27 cellular contexts compared by ENCODE assay signal in the genomic region with DNA sequence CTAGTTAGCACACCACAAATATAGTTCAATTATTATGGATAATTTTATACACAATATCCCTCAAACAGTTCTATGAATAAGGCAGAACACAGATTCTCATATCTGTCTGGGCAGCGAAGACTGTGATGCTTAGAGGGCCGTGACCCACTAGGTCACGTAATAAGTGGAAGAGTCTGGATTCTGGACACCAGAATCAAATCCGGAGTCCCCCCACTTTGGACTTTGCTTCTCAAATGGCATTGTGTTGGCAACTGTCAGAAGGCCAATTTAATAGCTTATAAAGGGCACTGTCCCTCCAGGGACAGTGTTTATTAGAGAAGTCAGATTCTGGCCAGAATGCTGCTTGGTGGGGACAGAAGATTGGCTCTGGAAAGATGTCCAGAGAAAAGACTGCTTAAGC. TPM values are rescaled to one million over a fixed set of nuclear protein-coding genes. Genes with fewer than 3 reads are reported as not detected.
DNase-seq lines count a peak whose midpoint lies in the region; ATAC-seq and TF ChIP-seq lines count a peak whose summit lies in the region.
"Had no signal": no experiment of that assay in that cellular context is flagged by ENCODE, and none has a peak within 500 bp of the region (broad histone marks: within the 10 kb centered on the region; RNA-seq: fewer than 3 reads in every experiment).

No MANE protein-coding gene starts in this region.

- TF ChIP-seq CTCF in Caco-2 (IDR thresholded peaks at IDR 0.05; ENCODE audit: insufficient read depth in 1 of 2, low read depth in 1 of 2, low read length in 1 of 2, severe bottlenecking in 1 of 2, unreplicated experiment in 1 of 2) (no peak), progenitor cell of endocrine pancreas (IDR thresholded peaks at IDR 0.05; ENCODE audit: unreplicated experiment) (no peak)

- H3K27me3 Mint-ChIP-seq in activated naive CD4-positive, alpha-beta T cell treated with anti-CD3 and anti-CD28 coated beads, Interleukin-2, amount 50 U/mL, for 24 hours = no peaks in the 10 kb centered on the region
- H3K27me3 Mint-ChIP-seq in Caco-2 (ENCODE audit: insufficient read depth, unreplicated experiment) = no peaks in the 10 kb centered on the region
- no peaks in the 10 kb centered on the region for H3K27me3 Mint-ChIP-seq in effector memory CD8-positive, alpha-beta T cell
- H3K27me3 Mint-ChIP-seq in progenitor cell of endocrine pancreas = peaks cover 17% of the 10 kb centered on the region

- intact Hi-C loops in Caco-2 (cut with micrococcal nuclease; ENCODE audit: unreplicated experiment) = no loop called here

- H3K36me3 ChIP-seq in Caco-2 (ENCODE audit: control insufficient read depth, insufficient read depth, low read length) = no peaks in the 10 kb centered on the region

- POLR2A ChIA-PET in Caco-2 (lab: Charles Lee) = interaction anchor here (0.5 kb wide), 1 partner anchor 222 kb away, joined by 11 read pairs; no protein-coding TSS in a partner anchor

- H3K4me3 ChIP-seq in Caco-2 (ENCODE audit: low read depth, low read length) = no peak overlapping the region
- H3K4me3 ChIP-seq: GM12878 had no signal

- peaks cover 87% of the 10 kb centered on the region for H3K4me1 Mint-ChIP-seq in activated naive CD4-positive, alpha-beta T cell treated with anti-CD3 and anti-CD28 coated beads, Interleukin-2, amount 50 U/mL, for 24 hours
- H3K4me1 Mint-ChIP-seq in Caco-2 (ENCODE audit: low read depth, unreplicated experiment) (peaks cover 30% of the 10 kb centered on the region), progenitor cell of endocrine pancreas (ENCODE audit: low read depth) (peaks cover 13% of the 10 kb centered on the region)
- H3K4me1 Mint-ChIP-seq in effector memory CD8-positive, alpha-beta T cell (ENCODE audit: low read depth in 2 of 2) = peaks cover 51% of the 10 kb centered on the region in 2 donors

- no peak overlapping the region for H3K4me3 Mint-ChIP-seq in activated naive CD4-positive, alpha-beta T cell treated with anti-CD3 and anti-CD28 coated beads, Interleukin-2, amount 50 U/mL, for 24 hours
- H3K4me3 Mint-ChIP-seq in Caco-2 (ENCODE audit: unreplicated experiment) (peak overlapping the region; percentile 37), progenitor cell of endocrine pancreas (ENCODE audit: low read depth) (no peak overlapping the region)
- H3K4me3 Mint-ChIP-seq in effector memory CD8-positive, alpha-beta T cell = no peak overlapping the region

- no peaks in the 10 kb centered on the region for H3K9me3 ChIP-seq in Caco-2
- H3K9me3 ChIP-seq: SK-N-SH had no signal

- CTCF ChIA-PET in Caco-2 (lab: Charles Lee) = no interaction called here

- peaks cover 56% of the 10 kb centered on the region for H3K4me1 ChIP-seq in Caco-2

- no peak for DNase-seq in activated naive CD4-positive, alpha-beta T cell treated with anti-CD3 and anti-CD28 coated beads, Interleukin-2, amount 50 U/mL, for 72 hours (ENCODE audit: low spot score in 2 of 2)
- no peak for DNase-seq in Caco-2
- no peak for DNase-seq in effector memory CD8-positive, alpha-beta T cell
- DNase-seq in progenitor cell of endocrine pancreas (ENCODE audit: low spot score, unreplicated experiment) = no peak
- no peak for DNase-seq in KG1 (lab: John Stamatoyannopoulos, UW)
- no peak for DNase-seq in effector CD4-positive, alpha-beta T cell
- DNase-seq: AML-193; C1 segment of cervical spinal cord; COR-L47; DMS 273 treated with DMSO at 0.1 percent for 48 hours; DND-41; GOT3; HCEC 1CT; IMR-90; Karpas-422; NCI-H1694; NCI-H2081; NCI-H2171; NCI-H345; NCI-H524; NCI-H774; NK-92 treated with Interleukin-12 subunit alpha and Interleukin-12 subunit beta, amount 100 ng/mL, for 24 hours; SIG-M5 had no signal

- H3K36me3 Mint-ChIP-seq in activated naive CD4-positive, alpha-beta T cell treated with anti-CD3 and anti-CD28 coated beads, Interleukin-2, amount 50 U/mL, for 24 hours = no peaks in the 10 kb centered on the region
- peaks cover 8 to 9% of the 10 kb centered on the region in 2 donors for H3K36me3 Mint-ChIP-seq in activated naive CD4-positive, alpha-beta T cell treated with anti-CD3 and anti-CD28 coated beads, Interleukin-2, amount 50 U/mL, for 72 hours
- H3K36me3 Mint-ChIP-seq in Caco-2 (ENCODE audit: insufficient read depth, unreplicated experiment) = no peaks in the 10 kb centered on the region
- peaks cover 37% of the 10 kb centered on the region for H3K36me3 Mint-ChIP-seq in effector memory CD8-positive, alpha-beta T cell (ENCODE audit: insufficient read depth)
- no peaks in the 10 kb centered on the region for H3K36me3 Mint-ChIP-seq in progenitor cell of endocrine pancreas (ENCODE audit: insufficient read depth)

- peaks cover 5% of the 10 kb centered on the region for H3K9me3 Mint-ChIP-seq in activated naive CD4-positive, alpha-beta T cell treated with anti-CD3 and anti-CD28 coated beads, Interleukin-2, amount 50 U/mL, for 24 hours
- H3K9me3 Mint-ChIP-seq in activated naive CD4-positive, alpha-beta T cell treated with anti-CD3 and anti-CD28 coated beads, Interleukin-2, amount 50 U/mL, for 72 hours = peaks cover 4 to 10% of the 10 kb centered on the region in 2 donors
- H3K9me3 Mint-ChIP-seq in Caco-2 (ENCODE audit: unreplicated experiment) (no peaks in the 10 kb centered on the region), progenitor cell of endocrine pancreas (ENCODE audit: low read depth) (peaks cover 4% of the 10 kb centered on the region)
- no peaks in the 10 kb centered on the region for H3K9me3 Mint-ChIP-seq in effector memory CD8-positive, alpha-beta T cell

- ATAC-seq in activated naive CD4-positive, alpha-beta T cell treated with anti-CD3 and anti-CD28 coated beads, Interleukin-2, amount 50 U/mL, for 72 hours = no peak
- no peak for ATAC-seq in effector memory CD8-positive, alpha-beta T cell (replicated peaks)
- no peak for ATAC-seq in HG02642 (IDR thresholded peaks at IDR 0.05; ENCODE audit: poor library complexity, unreplicated experiment)
- ATAC-seq: GM12878 had no signal

- TSS peak; percentile 47 for BruUV-seq in Caco-2 (replicated peaks; lab: Mats Ljungman, UMichigan)

- H3K27ac Mint-ChIP-seq in activated naive CD4-positive, alpha-beta T cell treated with anti-CD3 and anti-CD28 coated beads, Interleukin-2, amount 50 U/mL, for 24 hours = peak overlapping the region; percentile 72
- peak overlapping the region in 1 of 2 donors; percentile 29 for H3K27ac Mint-ChIP-seq in activated naive CD4-positive, alpha-beta T cell treated with anti-CD3 and anti-CD28 coated beads, Interleukin-2, amount 50 U/mL, for 72 hours
- H3K27ac Mint-ChIP-seq in Caco-2 (ENCODE audit: unreplicated experiment) (no peak overlapping the region), progenitor cell of endocrine pancreas (peak overlapping the region; percentile 21)
- peak overlapping the region; percentile 72 to 99 for H3K27ac Mint-ChIP-seq in effector memory CD8-positive, alpha-beta T cell

- no peaks in the 10 kb centered on the region for H3K27me3 ChIP-seq in Caco-2 (replicated peaks; ENCODE audit: control insufficient read depth, insufficient read depth, low read length)

RNA-seq across cellular contexts. Expression of a gene that starts 6.8 kb away (rescaled TPM):
- total RNA-seq in activated naive CD4-positive, alpha-beta T cell treated with anti-CD3 and anti-CD28 coated beads, Interleukin-2, amount 50 U/mL, for 72 hours = 10 to 100 TPM; 53.3 to 68.6 TPM
- total RNA-seq in Caco-2 (2022) = 30.6 and 32.3 TPM in 2 replicates
- total RNA-seq in progenitor cell of endocrine pancreas = 44.1 and 44.9 TPM in 2 replicates
